ENCODE assay signal across 24 cellular contexts in the genomic region with DNA sequence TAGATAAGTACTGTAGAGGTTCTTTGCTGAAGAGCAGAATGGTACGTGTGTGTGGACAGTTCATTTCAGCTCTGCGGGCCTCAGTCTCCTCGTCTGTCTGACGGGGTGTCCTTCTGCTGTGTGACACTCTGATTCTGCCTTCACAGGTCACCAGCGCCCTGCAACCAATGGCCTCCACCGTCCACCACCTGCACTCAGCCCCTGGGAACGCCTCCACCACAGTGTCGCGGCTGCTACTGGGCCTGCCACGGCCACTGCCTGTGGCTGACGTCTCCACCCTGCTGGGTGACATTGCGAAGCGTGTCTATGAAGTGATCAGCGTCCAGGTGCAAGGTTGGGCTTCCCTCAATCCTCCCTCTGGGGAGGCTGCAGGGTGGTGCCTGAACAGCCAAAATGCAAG. TPM values are rescaled to one million over a fixed set of nuclear protein-coding genes. Genes with fewer than 3 reads are reported as not detected.
DNase-seq lines count a peak whose midpoint lies in the region; ATAC-seq, FAIRE-seq and TF ChIP-seq lines count a peak whose summit lies in the region.
"Had no signal": no experiment of that assay in that cellular context is flagged by ENCODE, and none has a peak within 500 bp of the region (broad histone marks: within the 10 kb centered on the region; RNA-seq: fewer than 3 reads in every experiment).

No MANE protein-coding gene starts in this region.

- H2AFZ ChIP-seq in IMR-90 (replicated peaks; ENCODE audit: low read length, poor library complexity) = no peak overlapping the region
- H2AFZ ChIP-seq: GM23248 had no signal

- H3K4me2 ChIP-seq in IMR-90 (ENCODE audit: low read depth, low read length) = no peak overlapping the region
- H3K4me2 ChIP-seq: A549 had no signal

- H3K9ac ChIP-seq in IMR-90 (ENCODE audit: low read depth, low read length) (no peak overlapping the region), kidney (ENCODE audit: low read length in 2 of 2) (no peak overlapping the region)
- H3K9ac ChIP-seq: GM23248 had no signal

- no peak overlapping the region for H3K18ac ChIP-seq in IMR-90 (ENCODE audit: low read depth, low read length)

- POLR2A ChIA-PET in IMR-90 (lab: Charles Lee; ENCODE audit: unreplicated experiment) = no interaction called here
- POLR2A ChIA-PET in HEK293T (lab: Yijun Ruan, JAX) = no interaction called here

- H3K9me3 ChIP-seq in IMR-90 (ENCODE audit: control insufficient read depth, insufficient read depth, low read length) (no peaks in the 10 kb centered on the region), kidney (ENCODE audit: control insufficient read depth in 1 of 2, low read length in 2 of 2) (no peaks in the 10 kb centered on the region), spleen (no peaks in the 10 kb centered on the region)
- H3K9me3 ChIP-seq: A549, Caco-2 had no signal

- TF ChIP-seq POLR2A in IMR-90 (IDR thresholded peaks at IDR 0.05; ENCODE audit: low read depth, low read length) (no peak), spleen (IDR thresholded peaks at IDR 0.05) (no peak)

- H3K14ac ChIP-seq in IMR-90 (replicated peaks; ENCODE audit: low read depth, low read length) = no peak overlapping the region

- H3K27ac Mint-ChIP-seq in natural killer cell = no peak overlapping the region
- H3K27ac Mint-ChIP-seq in stimulated activated effector memory CD8-positive, alpha-beta T cell treated with anti-CD3 and anti-CD28 coated beads, Interleukin-12 subunit alpha, Interleukin-12 subunit beta, amount 100 ng/mL, for 72 hours = no peak overlapping the region

- H3K36me3 Mint-ChIP-seq in natural killer cell = no peaks in the 10 kb centered on the region
- no peaks in the 10 kb centered on the region for H3K36me3 Mint-ChIP-seq in stimulated activated effector memory CD8-positive, alpha-beta T cell treated with anti-CD3 and anti-CD28 coated beads, Interleukin-12 subunit alpha, Interleukin-12 subunit beta, amount 100 ng/mL, for 72 hours
- H3K36me3 Mint-ChIP-seq: CD4-positive, CD25-positive, alpha-beta regulatory T cell; CD8-positive, alpha-beta T cell had no signal

- CTCF ChIA-PET in IMR-90 (lab: Yijun Ruan, JAX) = no interaction called here
- CTCF ChIA-PET in HEK293T (lab: Yijun Ruan, JAX) = no interaction called here

- no peaks in the 10 kb centered on the region for H3K79me1 ChIP-seq in IMR-90 (ENCODE audit: low read depth in 1 of 2, low read length in 2 of 2)

- H3K4ac ChIP-seq in IMR-90 (ENCODE audit: low read depth, low read length) = no peak overlapping the region

- H3K4me3 ChIP-seq in IMR-90 (ENCODE audit: insufficient read depth, low read depth, low read length) (no peak overlapping the region), kidney (ENCODE audit: low read length in 2 of 2) (no peak overlapping the region), spleen (no peak overlapping the region)
- H3K4me3 ChIP-seq: A549, GM23248 had no signal

- dilution Hi-C loops in IMR-90 (cut with HindIII; ENCODE audit: low sequenced_read_pairs, unreplicated experiment) = no loop called here

- H3K4me3 Mint-ChIP-seq in natural killer cell = no peak overlapping the region
- no peak overlapping the region for H3K4me3 Mint-ChIP-seq in stimulated activated effector memory CD8-positive, alpha-beta T cell treated with anti-CD3 and anti-CD28 coated beads, Interleukin-12 subunit alpha, Interleukin-12 subunit beta, amount 100 ng/mL, for 72 hours
- H3K4me3 Mint-ChIP-seq: CD8-positive, alpha-beta T cell had no signal

- peak overlapping the region; percentile 13 for H2AK9ac ChIP-seq in IMR-90 (replicated peaks; ENCODE audit: low read depth, low read length, poor library complexity)

- no peaks in the 10 kb centered on the region for H3K9me3 Mint-ChIP-seq in natural killer cell
- H3K9me3 Mint-ChIP-seq in stimulated activated effector memory CD8-positive, alpha-beta T cell treated with anti-CD3 and anti-CD28 coated beads, Interleukin-12 subunit alpha, Interleukin-12 subunit beta, amount 100 ng/mL, for 72 hours = no peaks in the 10 kb centered on the region
- H3K9me3 Mint-ChIP-seq: CD4-positive, CD25-positive, alpha-beta regulatory T cell; CD8-positive, alpha-beta T cell had no signal

- no peak for TF ChIP-seq RAD21 in IMR-90 (IDR thresholded peaks at IDR 0.05; ENCODE audit: low read length)

- no peak overlapping the region for H4K8ac ChIP-seq in IMR-90 (ENCODE audit: low read depth in 2 of 2, low read length in 2 of 2)

- H3K27ac ChIP-seq in IMR-90 (ENCODE audit: insufficient read depth, low read length) (no peak overlapping the region), VCaP (peak overlapping the region; percentile 80; the same call in 1 of the 2 replicates), kidney (ENCODE audit: low read depth in 2 of 2, low read length in 2 of 2) (no peak overlapping the region), spleen (no peak overlapping the region)
- H3K27ac ChIP-seq: A549, C4-2B, GM23248 had no signal

- no peak overlapping the region for H3K56ac ChIP-seq in IMR-90 (ENCODE audit: extremely low read depth, insufficient read depth, low read length)

- H3K36me3 ChIP-seq in IMR-90 (ENCODE audit: control insufficient read depth, insufficient read depth, low read length) (no peaks in the 10 kb centered on the region), kidney (ENCODE audit: control insufficient read depth in 1 of 2, insufficient read depth in 2 of 2, low read length in 2 of 2) (no peaks in the 10 kb centered on the region), spleen (no peaks in the 10 kb centered on the region)

- peaks cover 2% of the 10 kb centered on the region; the same call in 1 of the 2 replicates for H3K27me3 ChIP-seq in IMR-90 (ENCODE audit: control insufficient read depth, insufficient read depth, low read length)
- H3K27me3 ChIP-seq in spleen (replicated peaks in 1 of 7) = peaks cover 0 to 19% (median 0%) of the 10 kb centered on the region in 7 donors

- intact Hi-C loops in IMR-90 (cut with micrococcal nuclease) = no loop called here
- intact Hi-C loops in kidney (cut with DNase I) = no loop called here
- intact Hi-C loops in spleen (cut with DNase I; ENCODE audit: low total_unique reads) = no loop called here
- intact Hi-C loops in natural killer cell (cut with micrococcal nuclease) = no loop called here

- H3K27me3 Mint-ChIP-seq in natural killer cell (ENCODE audit: low read depth in 2 of 2) = peaks cover 23 to 47% of the 10 kb centered on the region in 2 donors

- H3K4me1 ChIP-seq in IMR-90 (ENCODE audit: control insufficient read depth, insufficient read depth, low read length) = no peaks in the 10 kb centered on the region
- H3K4me1 ChIP-seq in kidney (ENCODE audit: control insufficient read depth in 1 of 2, insufficient read depth in 1 of 2, low read depth in 1 of 2, low read length in 2 of 2) = peaks cover 0 to 3% of the 10 kb centered on the region in 2 donors
- H3K4me1 ChIP-seq in spleen = peaks cover 0 to 5% (median 2%) of the 10 kb centered on the region in 6 donors
- H3K4me1 ChIP-seq: A549 had no signal

- no peaks in the 10 kb centered on the region for H3K9me1 ChIP-seq in IMR-90 (ENCODE audit: insufficient read depth, low read length)

- H2BK5ac ChIP-seq in IMR-90 (ENCODE audit: low read depth, low read length, poor library complexity, severe bottlenecking) = no peak overlapping the region

- ATAC-seq in IMR-90 (ENCODE audit: low read depth) (no peak), natural killer cell (no peak)
- ATAC-seq in stimulated activated effector memory CD8-positive, alpha-beta T cell treated with anti-CD3 and anti-CD28 coated beads, Interleukin-12 subunit alpha, Interleukin-12 subunit beta, amount 100 ng/mL, for 72 hours = no peak
- ATAC-seq: A549; CD8-positive, alpha-beta T cell had no signal

- no peak overlapping the region for H2BK20ac ChIP-seq in IMR-90 (ENCODE audit: low read depth, low read length)

- TF ChIP-seq CTCF in IMR-90 (conservative IDR thresholded peaks at IDR 0.05; ENCODE audit: low read depth, low read length) = no peak
- no peak for TF ChIP-seq CTCF in VCaP (conservative IDR thresholded peaks at IDR 0.05)
- TF ChIP-seq CTCF in kidney (IDR thresholded peaks at IDR 0.05; ENCODE audit: borderline replicate concordance, extremely low read depth, insufficient read depth) = no peak
- no peak for TF ChIP-seq CTCF in spleen (IDR thresholded peaks at IDR 0.05 in 8 of 11, conservative IDR thresholded peaks at IDR 0.05 in 3 of 11)
- TF ChIP-seq CTCF in natural killer cell (IDR thresholded peaks at IDR 0.05) = no peak

- H2BK120ac ChIP-seq in IMR-90 (ENCODE audit: low read depth, low read length) = no peak overlapping the region; the same call in 1 of the 2 replicates

- H3K4me1 Mint-ChIP-seq in natural killer cell = peaks cover 22 to 27% of the 10 kb centered on the region in 2 donors
- H3K4me1 Mint-ChIP-seq in stimulated activated effector memory CD8-positive, alpha-beta T cell treated with anti-CD3 and anti-CD28 coated beads, Interleukin-12 subunit alpha, Interleukin-12 subunit beta, amount 100 ng/mL, for 72 hours = peaks cover 12% of the 10 kb centered on the region

- DNase-seq in IMR-90 (no peak), kidney (peak; percentile 51), spleen (peak; percentile 63), HEK293T (ENCODE audit: extremely low spot score) (no peak), natural killer cell (no peak), HK-2 (ENCODE audit: unreplicated experiment) (no peak)
- no peak for DNase-seq in stimulated activated effector memory CD8-positive, alpha-beta T cell treated with anti-CD3 and anti-CD28 coated beads, Interleukin-12 subunit alpha, Interleukin-12 subunit beta, amount 100 ng/mL, for 72 hours (ENCODE audit: low spot score in 2 of 2)
- DNase-seq: 8988T; ACHN; Caco-2; CD4-positive, CD25-positive, alpha-beta regulatory T cell; CD8-positive, alpha-beta T cell; DMS153; DND-41; GM23248; H7; HCEC 1CT had no signal

- in situ Hi-C loops in IMR-90 (cut with MboI; ENCODE audit: low sequenced_read_pairs) = no loop called here

- no peak overlapping the region for H2BK15ac ChIP-seq in IMR-90 (ENCODE audit: low read depth, low read length)

- no peak overlapping the region for H4K5ac ChIP-seq in IMR-90 (ENCODE audit: low read depth, low read length)

- no peak overlapping the region for H2AK5ac ChIP-seq in IMR-90 (ENCODE audit: low read depth, low read length)

- no peak overlapping the region for H4K91ac ChIP-seq in IMR-90 (ENCODE audit: insufficient read depth, low read depth, low read length)

- WGBS in IMR-90 (ENCODE audit: extremely low coverage in 2 of 2, insufficient read length in 1 of 2), 2 experiments = 90% methylated on average over 11 of the region's 14 CpGs; no CpG with 5 or more reads in 1 of the 2 experiments
- 87 to 97% (median 88%) methylated on average over 14 of the region's 14 CpGs for WGBS in spleen, 5 donors

- FAIRE-seq in kidney (lab: Jason Lieb, UNC) = no peak
- FAIRE-seq: A549, G401.6, GM12892, GM19239, H1 had no signal

- BruUV-seq in IMR-90 (replicated peaks; lab: Mats Ljungman, UMichigan) = no TSS peak

- no peak overlapping the region for H3K23ac ChIP-seq in IMR-90 (ENCODE audit: low read depth, low read length)

- H4K20me1 ChIP-seq in IMR-90 (ENCODE audit: insufficient read depth, low read length) = no peaks in the 10 kb centered on the region

RNA-seq across cellular contexts. Expression of gene UMODL1, which starts 17.0 kb away (rescaled TPM):
- total RNA-seq in IMR-90 (2012; rRNA removed) (not detected in 2 replicates), kidney (not detected), spleen (under 1 TPM in 5 of 7 donors, not detected in 2; 0.09 to 0.85 (median 0.28) TPM), natural killer cell (under 1 TPM in 2 of 3 donors, not detected in 1; 0.14 to 0.28 TPM)
- polyA plus RNA-seq in IMR-90 (2012; rRNA removed) (0.02 TPM in 1 of 2 replicates, not detected in the other), kidney (ENCODE audit: insufficient read depth, low read depth, low replicate concordance) (0.39 TPM), spleen (under 1 TPM in 2 of 3 donors, not detected in 1; 0.02 to 0.03 TPM)
- 0.03 TPM in 1 of 2 replicates, not detected in the other for polyA plus RNA-seq in IMR-90 (2012; cell fraction: cytosol; rRNA removed)
- 0.04 and 0.07 TPM in 2 replicates for polyA plus RNA-seq in IMR-90 (2012; cell fraction: nucleus; rRNA removed; ENCODE audit: low replicate concordance)
- total RNA-seq: GM23248, H1 had no signal
- polyA plus RNA-seq: A549, GM23248, H1 had no signal

Comparison
In these comparisons a context has a peak if more than half of its experiments do, and no peak if none do; other contexts are left out.
1. DNase-seq: peak in kidney (single experiment) and spleen (single experiment); none in IMR-90 (single experiment), HEK293T (single experiment), natural killer cell (single experiment), stimulated activated effector memory CD8-positive, alpha-beta T cell treated with anti-CD3 and anti-CD28 coated beads, Interleukin-12 subunit alpha, Interleukin-12 subunit beta, amount 100 ng/mL, for 72 hours (0 of 2) and HK-2 (single experiment).